Comparison of ENCODE assay signal across 1 cellular context in the genomic region with DNA sequence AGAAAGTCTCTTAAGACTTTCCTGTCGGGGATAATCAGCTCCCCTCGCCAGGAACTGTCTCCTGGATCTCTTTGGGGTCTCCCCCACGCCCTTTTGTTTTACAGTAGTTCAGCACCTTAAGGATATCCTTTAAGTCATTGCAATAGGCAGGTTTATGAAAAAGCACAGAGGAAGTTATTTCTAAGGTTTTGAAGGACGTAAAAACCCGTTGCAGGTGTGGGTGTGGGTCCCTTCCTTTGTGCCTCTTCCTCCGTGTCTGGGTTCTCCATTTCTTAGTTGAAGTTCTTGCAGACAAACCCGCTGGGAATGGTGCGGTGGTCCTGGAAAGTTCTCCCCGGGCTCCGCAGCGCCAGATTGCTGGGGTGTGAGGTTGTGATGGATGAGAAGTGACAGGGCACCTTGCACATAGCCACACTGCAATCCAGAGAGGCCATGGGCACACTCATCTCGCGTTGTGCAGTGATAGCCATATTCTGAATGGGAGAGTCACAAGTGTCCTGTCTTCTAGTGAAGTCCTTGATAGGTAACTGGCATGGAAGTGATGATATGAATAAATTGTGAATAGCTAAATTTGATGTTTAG.
TF ChIP-seq lines count a peak whose summit lies in the region.

No MANE protein-coding gene starts in this region.

TF ChIP-seq in GM23338, 12 proteins besides CTCF, POLR2A, EP300 and RAD21 (continued from another document):
- TF ChIP-seq, protein P1, sequence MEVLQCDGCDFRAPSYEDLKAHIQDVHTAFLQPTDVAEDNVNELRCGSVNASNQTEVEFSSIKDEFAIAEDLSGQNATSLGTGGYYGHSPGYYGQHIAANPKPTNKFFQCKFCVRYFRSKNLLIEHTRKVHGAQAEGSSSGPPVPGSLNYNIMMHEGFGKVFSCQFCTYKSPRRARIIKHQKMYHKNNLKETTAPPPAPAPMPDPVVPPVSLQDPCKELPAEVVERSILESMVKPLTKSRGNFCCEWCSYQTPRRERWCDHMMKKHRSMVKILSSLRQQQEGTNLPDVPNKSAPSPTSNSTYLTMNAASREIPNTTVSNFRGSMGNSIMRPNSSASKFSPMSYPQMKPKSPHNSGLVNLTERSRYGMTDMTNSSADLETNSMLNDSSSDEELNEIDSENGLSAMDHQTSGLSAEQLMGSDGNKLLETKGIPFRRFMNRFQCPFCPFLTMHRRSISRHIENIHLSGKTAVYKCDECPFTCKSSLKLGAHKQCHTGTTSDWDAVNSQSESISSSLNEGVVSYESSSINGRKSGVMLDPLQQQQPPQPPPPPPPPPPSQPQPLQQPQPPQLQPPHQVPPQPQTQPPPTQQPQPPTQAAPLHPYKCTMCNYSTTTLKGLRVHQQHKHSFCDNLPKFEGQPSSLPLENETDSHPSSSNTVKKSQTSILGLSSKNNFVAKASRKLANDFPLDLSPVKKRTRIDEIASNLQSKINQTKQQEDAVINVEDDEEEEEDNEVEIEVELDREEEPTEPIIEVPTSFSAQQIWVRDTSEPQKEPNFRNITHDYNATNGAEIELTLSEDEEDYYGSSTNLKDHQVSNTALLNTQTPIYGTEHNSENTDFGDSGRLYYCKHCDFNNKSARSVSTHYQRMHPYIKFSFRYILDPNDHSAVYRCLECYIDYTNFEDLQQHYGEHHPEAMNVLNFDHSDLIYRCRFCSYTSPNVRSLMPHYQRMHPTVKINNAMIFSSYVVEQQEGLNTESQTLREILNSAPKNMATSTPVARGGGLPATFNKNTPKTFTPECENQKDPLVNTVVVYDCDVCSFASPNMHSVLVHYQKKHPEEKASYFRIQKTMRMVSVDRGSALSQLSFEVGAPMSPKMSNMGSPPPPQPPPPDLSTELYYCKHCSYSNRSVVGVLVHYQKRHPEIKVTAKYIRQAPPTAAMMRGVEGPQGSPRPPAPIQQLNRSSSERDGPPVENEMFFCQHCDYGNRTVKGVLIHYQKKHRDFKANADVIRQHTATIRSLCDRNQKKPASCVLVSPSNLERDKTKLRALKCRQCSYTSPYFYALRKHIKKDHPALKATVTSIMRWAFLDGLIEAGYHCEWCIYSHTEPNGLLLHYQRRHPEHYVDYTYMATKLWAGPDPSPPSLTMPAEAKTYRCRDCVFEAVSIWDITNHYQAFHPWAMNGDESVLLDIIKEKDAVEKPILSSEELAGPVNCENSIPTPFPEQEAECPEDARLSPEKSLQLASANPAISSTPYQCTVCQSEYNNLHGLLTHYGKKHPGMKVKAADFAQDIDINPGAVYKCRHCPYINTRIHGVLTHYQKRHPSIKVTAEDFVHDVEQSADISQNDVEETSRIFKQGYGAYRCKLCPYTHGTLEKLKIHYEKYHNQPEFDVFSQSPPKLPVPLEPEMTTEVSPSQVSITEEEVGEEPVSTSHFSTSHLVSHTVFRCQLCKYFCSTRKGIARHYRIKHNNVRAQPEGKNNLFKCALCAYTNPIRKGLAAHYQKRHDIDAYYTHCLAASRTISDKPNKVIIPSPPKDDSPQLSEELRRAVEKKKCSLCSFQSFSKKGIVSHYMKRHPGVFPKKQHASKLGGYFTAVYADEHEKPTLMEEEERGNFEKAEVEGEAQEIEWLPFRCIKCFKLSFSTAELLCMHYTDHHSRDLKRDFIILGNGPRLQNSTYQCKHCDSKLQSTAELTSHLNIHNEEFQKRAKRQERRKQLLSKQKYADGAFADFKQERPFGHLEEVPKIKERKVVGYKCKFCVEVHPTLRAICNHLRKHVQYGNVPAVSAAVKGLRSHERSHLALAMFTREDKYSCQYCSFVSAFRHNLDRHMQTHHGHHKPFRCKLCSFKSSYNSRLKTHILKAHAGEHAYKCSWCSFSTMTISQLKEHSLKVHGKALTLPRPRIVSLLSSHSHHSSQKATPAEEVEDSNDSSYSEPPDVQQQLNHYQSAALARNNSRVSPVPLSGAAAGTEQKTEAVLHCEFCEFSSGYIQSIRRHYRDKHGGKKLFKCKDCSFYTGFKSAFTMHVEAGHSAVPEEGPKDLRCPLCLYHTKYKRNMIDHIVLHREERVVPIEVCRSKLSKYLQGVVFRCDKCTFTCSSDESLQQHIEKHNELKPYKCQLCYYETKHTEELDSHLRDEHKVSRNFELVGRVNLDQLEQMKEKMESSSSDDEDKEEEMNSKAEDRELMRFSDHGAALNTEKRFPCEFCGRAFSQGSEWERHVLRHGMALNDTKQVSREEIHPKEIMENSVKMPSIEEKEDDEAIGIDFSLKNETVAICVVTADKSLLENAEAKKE (CRISPR knock-in tag; IDR thresholded peaks at IDR 0.05) = no peak
